ENCODE assay signal across 28 cellular contexts in genomic region chr2:85751627-85752026, GRCh38. TPM values are rescaled to one million over a fixed set of nuclear protein-coding genes. Genes with fewer than 3 reads are reported as not detected.
DNase-seq lines count a peak whose midpoint lies in the region; ATAC-seq and TF ChIP-seq lines count a peak whose summit lies in the region.
"Had no signal": no experiment of that assay in that cellular context is flagged by ENCODE, and none has a peak within 500 bp of the region (broad histone marks: within the 10 kb centered on the region; RNA-seq: fewer than 3 reads in every experiment).

No MANE protein-coding gene starts in this region.

- H3K4me3 ChIP-seq in right cardiac atrium (ENCODE audit: low read length) (no peak overlapping the region), coronary artery (peak overlapping the region; percentile 87), neural progenitor cell (no peak overlapping the region)

- H3K4me1 Mint-ChIP-seq in neural progenitor cell: peaks cover 48% of the 10 kb centered on the region
- H3K4me1 Mint-ChIP-seq in type B pancreatic cell (ENCODE audit: unreplicated experiment): peaks cover 8% of the 10 kb centered on the region
- peaks cover 51% of the 10 kb centered on the region for H3K4me1 Mint-ChIP-seq in osteocyte (ENCODE audit: unreplicated experiment)

- H3K9me3 Mint-ChIP-seq in neural progenitor cell (peaks cover 3% of the 10 kb centered on the region), type B pancreatic cell (no peaks in the 10 kb centered on the region), osteocyte (ENCODE audit: unreplicated experiment) (no peaks in the 10 kb centered on the region)
- H3K9me3 Mint-ChIP-seq: activated naive CD8-positive, alpha-beta T cell treated with anti-CD3 and anti-CD28 coated beads, Interleukin-2, amount 10 ng/mL, durations not matched to agents 7 days and 5 days; central memory CD8-positive, alpha-beta T cell; naive thymus-derived CD8-positive, alpha-beta T cell; T-helper 2 cell treated with Interferon-gamma antibody and Interleukin-4, amounts not matched to agents 5 μg/mL and 100 μg/mL, for 36 hours had no signal

- no peak overlapping the region for H3K4me2 ChIP-seq in neural progenitor cell

- no peak overlapping the region for H3K9ac ChIP-seq in neural progenitor cell
- H3K9ac ChIP-seq: SK-N-SH had no signal

- H3K79me2 ChIP-seq in neural progenitor cell (ENCODE audit: low read depth): no peaks in the 10 kb centered on the region

- H3K9me3 ChIP-seq in right cardiac atrium (ENCODE audit: control insufficient read depth, low read length) (no peaks in the 10 kb centered on the region), neural progenitor cell (ENCODE audit: low read depth) (no peaks in the 10 kb centered on the region)
- H3K9me3 ChIP-seq: BE2C, SK-N-SH had no signal

- WGBS in right cardiac atrium: 73% methylated on average over 11 of the region's 11 CpGs

- intact Hi-C loops in right cardiac atrium (cut with DNase I) (loop anchor here in 1 of 4 donors (5.0 kb wide), 1 partner anchor 46 kb away; no protein-coding TSS in a partner anchor), Right ventricle myocardium inferior (cut with DNase I) (loop anchor here (2.0 kb wide), 1 partner anchor 21 kb away; no protein-coding TSS in a partner anchor)

- peaks cover 28% of the 10 kb centered on the region for H3K4me1 ChIP-seq in right cardiac atrium (ENCODE audit: control insufficient read depth, insufficient read depth, low read length)
- H3K4me1 ChIP-seq in neural progenitor cell: peaks cover 27% of the 10 kb centered on the region

- H3F3A ChIP-seq in neural progenitor cell (ENCODE audit: low read depth): peaks cover 13% of the 10 kb centered on the region

- peaks cover 31% of the 10 kb centered on the region for H4K20me1 ChIP-seq in neural progenitor cell (ENCODE audit: low read depth)

- H3K36me3 Mint-ChIP-seq in neural progenitor cell (no peaks in the 10 kb centered on the region), type B pancreatic cell (no peaks in the 10 kb centered on the region), osteocyte (ENCODE audit: unreplicated experiment) (no peaks in the 10 kb centered on the region)
- H3K36me3 Mint-ChIP-seq: activated naive CD8-positive, alpha-beta T cell treated with anti-CD3 and anti-CD28 coated beads, Interleukin-2, amount 10 ng/mL, durations not matched to agents 7 days and 5 days had no signal

- no peak overlapping the region for H2AFZ ChIP-seq in neural progenitor cell (replicated peaks)

- no peak for ATAC-seq in right cardiac atrium
- no peak for ATAC-seq in Right ventricle myocardium inferior
- no peak for ATAC-seq in GM21423 (IDR thresholded peaks at IDR 0.05; ENCODE audit: unreplicated experiment)
- ATAC-seq: activated CD4-positive, alpha-beta T cell treated with anti-CD3 and anti-CD28 coated beads for 36 hours; activated CD8-positive, alpha-beta T cell treated with anti-CD3 and anti-CD28 coated beads, Interleukin-2, amount 10 ng/mL, durations not matched to agents 7 days and 5 days; HCT116; naive thymus-derived CD8-positive, alpha-beta T cell; stimulated activated naive CD8-positive, alpha-beta T cell treated with anti-CD3 and anti-CD28 coated beads, Interleukin-15, Interleukin-2, amounts not matched to agents 100 U/mL and 50 U/mL, for 24 hours had no signal

- H3K27ac ChIP-seq in right cardiac atrium (ENCODE audit: low read length) (peak overlapping the region; percentile 75), coronary artery (peak overlapping the region; percentile 43 to 91), neural progenitor cell (no peak overlapping the region)
- H3K27ac ChIP-seq: RWPE1 had no signal

- in situ Hi-C loops in GM13977 (cut with MboI; ENCODE audit: low pct_unique_long_range_greater_than_20kb, low sequenced_read_pairs, unreplicated experiment): no loop called here

- peak overlapping the region; percentile 16 for H3K27ac Mint-ChIP-seq in neural progenitor cell
- no peak overlapping the region for H3K27ac Mint-ChIP-seq in type B pancreatic cell
- H3K27ac Mint-ChIP-seq in osteocyte (ENCODE audit: unreplicated experiment): no peak overlapping the region
- H3K27ac Mint-ChIP-seq: activated CD4-positive, alpha-beta T cell treated with anti-CD3 and anti-CD28 coated beads for 36 hours; activated CD8-positive, alpha-beta T cell treated with anti-CD3 and anti-CD28 coated beads, Interleukin-2, amount 10 ng/mL, durations not matched to agents 7 days and 5 days; activated naive CD8-positive, alpha-beta T cell treated with anti-CD3 and anti-CD28 coated beads, Interleukin-2, amount 10 ng/mL, durations not matched to agents 7 days and 5 days; naive thymus-derived CD8-positive, alpha-beta T cell; T-helper 2 cell treated with Interferon-gamma antibody and Interleukin-4, amounts not matched to agents 5 μg/mL and 100 μg/mL, for 36 hours had no signal

- H3K36me3 ChIP-seq in neural progenitor cell: no peaks in the 10 kb centered on the region
- H3K36me3 ChIP-seq: BE2C had no signal

- DNase-seq in right cardiac atrium (peak in 1 of 3 donors; percentile 53), Right ventricle myocardium inferior (ENCODE audit: missing footprints) (no peak), coronary artery (ENCODE audit: low spot score) (no peak), neural progenitor cell (ENCODE audit: low spot score) (no peak), type B pancreatic cell (ENCODE audit: extremely low spot score, unreplicated experiment) (no peak), GM13977 (ENCODE audit: low spot score) (no peak), osteocyte (ENCODE audit: extremely low spot score, unreplicated experiment) (no peak)
- DNase-seq: activated CD4-positive, alpha-beta T cell treated with anti-CD3 and anti-CD28 coated beads for 36 hours; activated CD8-positive, alpha-beta T cell treated with anti-CD3 and anti-CD28 coated beads, Interleukin-2, amount 10 ng/mL, durations not matched to agents 7 days and 5 days; activated effector memory CD4-positive, alpha-beta T cell treated with Interleukin-2 at 50 U/mL for 16 hours; activated naive CD8-positive, alpha-beta T cell treated with anti-CD3 and anti-CD28 coated beads, Interleukin-2, amount 10 ng/mL, durations not matched to agents 7 days and 5 days; BE2C; COR-L47; KG1; midbrain; naive thymus-derived CD8-positive, alpha-beta T cell; NCI-H1417 treated with DMSO at 0.1 percent for 48 hours; stimulated activated naive CD8-positive, alpha-beta T cell treated with anti-CD3 and anti-CD28 coated beads, Interleukin-15, Interleukin-2, amounts not matched to agents 100 U/mL and 50 U/mL, for 24 hours; trophoblast cell had no signal

- H3K4me3 Mint-ChIP-seq in neural progenitor cell: peak overlapping the region; percentile 67
- peak overlapping the region; percentile 64 for H3K4me3 Mint-ChIP-seq in type B pancreatic cell
- H3K4me3 Mint-ChIP-seq in osteocyte (ENCODE audit: unreplicated experiment): no peak overlapping the region
- H3K4me3 Mint-ChIP-seq: activated CD4-positive, alpha-beta T cell treated with anti-CD3 and anti-CD28 coated beads for 36 hours; activated CD8-positive, alpha-beta T cell treated with anti-CD3 and anti-CD28 coated beads, Interleukin-2, amount 10 ng/mL, durations not matched to agents 7 days and 5 days; activated naive CD8-positive, alpha-beta T cell treated with anti-CD3 and anti-CD28 coated beads, Interleukin-2, amount 10 ng/mL, durations not matched to agents 7 days and 5 days; central memory CD8-positive, alpha-beta T cell; T-helper 2 cell treated with Interferon-gamma antibody and Interleukin-4, amounts not matched to agents 5 μg/mL and 100 μg/mL, for 36 hours had no signal

- H3K27me3 ChIP-seq in right cardiac atrium (ENCODE audit: control insufficient read depth, insufficient read depth) (no peaks in the 10 kb centered on the region), neural progenitor cell (peaks cover 95% of the 10 kb centered on the region)
- H3K27me3 ChIP-seq: BE2C had no signal

- H3K27me3 Mint-ChIP-seq in neural progenitor cell (ENCODE audit: insufficient read depth, low read depth): peaks cover 17% of the 10 kb centered on the region
- H3K27me3 Mint-ChIP-seq in type B pancreatic cell: peaks cover 70% of the 10 kb centered on the region
- H3K27me3 Mint-ChIP-seq in osteocyte (ENCODE audit: unreplicated experiment): peaks cover 16% of the 10 kb centered on the region

- no peak for TF ChIP-seq CTCF in coronary artery (IDR thresholded peaks at IDR 0.05)
- TF ChIP-seq CTCF in neural progenitor cell (IDR thresholded peaks at IDR 0.05): no peak
- TF ChIP-seq CTCF in type B pancreatic cell (conservative IDR thresholded peaks at IDR 0.05): no peak
- no peak for TF ChIP-seq CTCF in GM13977 (IDR thresholded peaks at IDR 0.05; ENCODE audit: extremely low read depth, insufficient read depth, missing control alignments)
- no peak for TF ChIP-seq CTCF in osteocyte (IDR thresholded peaks at IDR 0.05)

RNA-seq across cellular contexts. Expression of gene ATOH8, which starts 2.2 kb away (rescaled TPM):
- total RNA-seq in right cardiac atrium: 10 to 100 TPM; 35.7 to 55.5 (median 45.7) TPM
- polyA plus RNA-seq in right cardiac atrium: 57.8 TPM
- total RNA-seq in Right ventricle myocardium inferior: 29.1 TPM
- total RNA-seq in neural progenitor cell (ENCODE audit: low replicate concordance): 0.43 TPM in 1 of 2 replicates, not detected in the other
- 1.8 and 13.7 TPM in 2 replicates for total RNA-seq in type B pancreatic cell (ENCODE audit: low replicate concordance)
- total RNA-seq in osteocyte: 5.9 and 7.1 TPM in 2 replicates
- total RNA-seq: activated CD4-positive, alpha-beta T cell treated with anti-CD3 and anti-CD28 coated beads for 36 hours; activated naive CD8-positive, alpha-beta T cell treated with anti-CD3 and anti-CD28 coated beads, Interleukin-2, amount 10 ng/mL, durations not matched to agents 7 days and 5 days; naive thymus-derived CD8-positive, alpha-beta T cell had no signal
- polyA plus RNA-seq: naive thymus-derived CD8-positive, alpha-beta T cell had no signal

RNA-seq across cellular contexts. Expression of gene GNLY, which starts 57.5 kb away (rescaled TPM):
- total RNA-seq in right cardiac atrium (1 to 10 TPM in 3 of 4 donors, not detected in 1; 1.4 to 2.3 (median 2.1) TPM), Right ventricle myocardium inferior (3.4 TPM), neural progenitor cell (ENCODE audit: low replicate concordance) (0.65 TPM in 1 of 2 replicates, not detected in the other), type B pancreatic cell (ENCODE audit: low replicate concordance) (not detected in 2 replicates), osteocyte (not detected in 2 replicates)
- 2.6 TPM for polyA plus RNA-seq in right cardiac atrium
- total RNA-seq: dermis microvascular lymphatic vessel endothelial cell, glomerular endothelial cell had no signal
- polyA plus RNA-seq: fibroblast of lung, SK-N-SH had no signal
